21 cellular contexts compared by ENCODE assay signal in genomic region chr14:54702014-54702491, GRCh38.
"Had no signal": no experiment of that assay in that cellular context is flagged by ENCODE, and none has a peak within 500 bp of the region (broad histone marks: within the 10 kb centered on the region; RNA-seq: fewer than 3 reads in every experiment).

No MANE protein-coding gene starts in this region.

- H3K27ac ChIP-seq: coronary artery, ovary, skin epidermis, testis, tibial nerve, upper lobe of right lung had no signal

- H3K27ac Mint-ChIP-seq: endodermal cell; naive thymus-derived CD8-positive, alpha-beta T cell; stimulated activated naive B cell treated with anti-CD40 and anti-IgM and Interleukin-4, amounts not matched to agents 10 μg/mL and 1 μg/mL and 100 μg/mL, for 72 hours; stimulated activated naive CD8-positive, alpha-beta T cell treated with anti-CD3 and anti-CD28 coated beads, Interleukin-15, amount 100 ng/mL, for 72 hours had no signal

- H3K27me3 ChIP-seq: ovary, testis, tibial nerve, upper lobe of right lung had no signal

- H3K4me1 Mint-ChIP-seq: endodermal cell; naive thymus-derived CD8-positive, alpha-beta T cell had no signal

- H3K4me3 ChIP-seq: coronary artery, mucosa of descending colon, ovary, skin epidermis, testis, tibial nerve, upper lobe of right lung had no signal

- H3K4me3 Mint-ChIP-seq: endodermal cell; naive thymus-derived CD8-positive, alpha-beta T cell; neural crest cell; stimulated activated naive B cell treated with anti-CD40 and anti-IgM and Interleukin-4, amounts not matched to agents 10 μg/mL and 1 μg/mL and 100 μg/mL, for 72 hours; stimulated activated naive CD8-positive, alpha-beta T cell treated with anti-CD3 and anti-CD28 coated beads, Interleukin-15, amount 100 ng/mL, for 72 hours had no signal

- H3K9me3 Mint-ChIP-seq: endodermal cell; naive thymus-derived CD8-positive, alpha-beta T cell; neural crest cell; stimulated activated naive B cell treated with anti-CD40 and anti-IgM and Interleukin-4, amounts not matched to agents 10 μg/mL and 1 μg/mL and 100 μg/mL, for 72 hours; stimulated activated naive CD8-positive, alpha-beta T cell treated with anti-CD3 and anti-CD28 coated beads, Interleukin-15, amount 100 ng/mL, for 72 hours had no signal

- H3K27me3 Mint-ChIP-seq: stimulated activated naive B cell treated with anti-CD40 and anti-IgM and Interleukin-4, amounts not matched to agents 10 μg/mL and 1 μg/mL and 100 μg/mL, for 72 hours had no signal

- ATAC-seq: mucosa of descending colon; naive thymus-derived CD8-positive, alpha-beta T cell; sciatic nerve; stimulated activated naive B cell treated with anti-CD40 and anti-IgM and Interleukin-4, amounts not matched to agents 10 μg/mL and 1 μg/mL and 100 μg/mL, for 72 hours; stimulated activated naive CD8-positive, alpha-beta T cell treated with anti-CD3 and anti-CD28 coated beads, Interleukin-15, amount 100 ng/mL, for 72 hours; upper lobe of right lung had no signal

- H3K9me3 ChIP-seq: mucosa of descending colon, ovary, testis, tibial nerve, upper lobe of right lung had no signal

- DNase-seq: central memory CD4-positive, alpha-beta T cell; effector CD4-positive, alpha-beta T cell; endodermal cell; erythroblast; foreskin melanocyte; islet precursor cell; mammary epithelial cell; mucosa of descending colon; naive thymus-derived CD8-positive, alpha-beta T cell; ovary; stimulated activated CD4-positive, alpha-beta T cell treated with anti-CD3 and anti-CD28 coated beads, Interleukin-2, amount 100 ng/mL, for 24 hours; stimulated activated CD4-positive, alpha-beta T cell treated with anti-CD3 and anti-CD28 coated beads, Interleukin-4, amount 100 ng/mL, for 4 hours; stimulated activated naive B cell treated with anti-CD40 and anti-IgM and Interleukin-4, amounts not matched to agents 10 μg/mL and 1 μg/mL and 100 μg/mL, for 72 hours; stimulated activated naive CD8-positive, alpha-beta T cell treated with anti-CD3 and anti-CD28 coated beads, Interleukin-15, amount 100 ng/mL, for 72 hours; testis; upper lobe of right lung had no signal

- H3K36me3 Mint-ChIP-seq: naive thymus-derived CD8-positive, alpha-beta T cell had no signal

- H3K36me3 ChIP-seq: ovary had no signal
